Comparison of ENCODE assay signal across 22 cellular contexts in genomic region chr9:117284414-117284813, GRCh38.
DNase-seq lines count a peak whose midpoint lies in the region; ATAC-seq and TF ChIP-seq lines count a peak whose summit lies in the region.
"Had no signal": no experiment of that assay in that cellular context is flagged by ENCODE, and none has a peak within 500 bp of the region (broad histone marks: within the 10 kb centered on the region; RNA-seq: fewer than 3 reads in every experiment).

No MANE protein-coding gene starts in this region.

- DNase-seq in BE2C: peak; percentile 48
- peak; percentile 48 for DNase-seq in SK-N-SH
- no peak for DNase-seq in PC-3
- no peak for DNase-seq in NCI-H82 (lab: John Stamatoyannopoulos, UW)
- DNase-seq: AML-193; C1 segment of cervical spinal cord; CD4-positive, alpha-beta memory T cell; CD4-positive, CD25-positive, alpha-beta regulatory T cell; CD8-positive, alpha-beta memory T cell; COR-L47; DMS 273 treated with DMSO at 0.1 percent for 48 hours; DMS153; DMS53; DMS79 treated with DMSO at 0.1 percent for 48 hours; EL; GDM1 had no signal

- 13% methylated on average over 1 of the region's 1 CpG for WGBS in SK-N-SH (ENCODE audit: low lambda C conversion rate)

- POLR2A ChIA-PET in SK-N-SH (lab: Yijun Ruan, JAX): interaction anchor here (1.3 to 1.4 kb wide), 2 partner anchors 16 to 119 kb away, joined by 4 to 5 read pairs; no protein-coding TSS in a partner anchor
- POLR2A ChIA-PET in PC-3 (lab: Charles Lee; ENCODE audit: unreplicated experiment): no interaction called here

- TF ChIP-seq CTCF in BE2C (IDR thresholded peaks at IDR 0.05; ENCODE audit: low read depth, low read length) (no peak), OCI-LY1 (IDR thresholded peaks at IDR 0.05; ENCODE audit: low read length) (no peak), SK-N-SH (IDR thresholded peaks at IDR 0.05) (no peak), PC-3 (conservative IDR thresholded peaks at IDR 0.05; ENCODE audit: low read depth, low read length) (no peak)

- H3K9me2 ChIP-seq in OCI-LY1 (ENCODE audit: low read depth, low read length) (no peaks in the 10 kb centered on the region), SK-N-SH (no peaks in the 10 kb centered on the region), PC-3 (replicated peaks; ENCODE audit: low read length) (no peaks in the 10 kb centered on the region)

- peak overlapping the region; percentile 99 for H3K27ac ChIP-seq in OCI-LY1 (ENCODE audit: low read depth, low read length, poor library complexity, severe bottlenecking)
- H3K27ac ChIP-seq in SK-N-SH (ENCODE audit: low read depth in 2 of 2, low read length in 1 of 2): peak overlapping the region in 1 of 2 experiments; percentile 90; a peak in 2 of 4 replicates
- no peak overlapping the region for H3K27ac ChIP-seq in PC-3 (ENCODE audit: low read length)
- H3K27ac ChIP-seq: 22Rv1, A549, BLaER1 had no signal

- H4K20me1 ChIP-seq in OCI-LY1 (ENCODE audit: insufficient read depth, low read length) (no peaks in the 10 kb centered on the region), SK-N-SH (ENCODE audit: insufficient read depth) (no peaks in the 10 kb centered on the region), PC-3 (ENCODE audit: low read length) (no peaks in the 10 kb centered on the region)
- H4K20me1 ChIP-seq: BLaER1 had no signal

- H3K9ac ChIP-seq in OCI-LY1 (ENCODE audit: low read length): peak overlapping the region; percentile 43; the same call in 1 of the 2 replicates
- H3K9ac ChIP-seq in SK-N-SH: no peak overlapping the region
- no peak overlapping the region for H3K9ac ChIP-seq in PC-3 (ENCODE audit: low read length)
- H3K9ac ChIP-seq: BLaER1 had no signal

- intact Hi-C loops in PC-3 (cut with micrococcal nuclease): no loop called here

- no peak overlapping the region for H3K4me3 ChIP-seq in BE2C (ENCODE audit: low read depth, low read length)
- no peak overlapping the region for H3K4me3 ChIP-seq in OCI-LY1 (ENCODE audit: low read depth, low read length, poor library complexity, severe bottlenecking)
- H3K4me3 ChIP-seq in SK-N-SH (ENCODE audit: low read depth in 2 of 2, low read length in 1 of 2): no peak overlapping the region
- H3K4me3 ChIP-seq in PC-3 (ENCODE audit: low read length): no peak overlapping the region
- H3K4me3 ChIP-seq: A549, BLaER1, GM12878 had no signal

- no peak for ATAC-seq in PC-3
- ATAC-seq in HG03280 (IDR thresholded peaks at IDR 0.05; ENCODE audit: unreplicated experiment): no peak
- ATAC-seq: A549, GM12878 had no signal

- H3K79me2 ChIP-seq in OCI-LY1 (ENCODE audit: insufficient read depth, low read length) (no peaks in the 10 kb centered on the region), SK-N-SH (ENCODE audit: insufficient read depth) (no peaks in the 10 kb centered on the region), PC-3 (ENCODE audit: low read length) (no peaks in the 10 kb centered on the region)

- H3K27me3 ChIP-seq in BE2C (no peaks in the 10 kb centered on the region), OCI-LY1 (ENCODE audit: insufficient read depth, low read length) (no peaks in the 10 kb centered on the region), SK-N-SH (ENCODE audit: insufficient read depth) (no peaks in the 10 kb centered on the region), PC-3 (ENCODE audit: low read length) (no peaks in the 10 kb centered on the region)
- H3K27me3 ChIP-seq: BLaER1 had no signal

- TF ChIP-seq RAD21 in SK-N-SH (IDR thresholded peaks at IDR 0.05; ENCODE audit: low read length): peak; percentile 7; the same call in 1 of the 2 replicates

- H3K4me2 ChIP-seq in OCI-LY1 (ENCODE audit: low read length): no peak overlapping the region
- no peak overlapping the region for H3K4me2 ChIP-seq in SK-N-SH
- H3K4me2 ChIP-seq in PC-3 (ENCODE audit: low read length): no peak overlapping the region
- H3K4me2 ChIP-seq: A549, BLaER1 had no signal

- H3K9me3 ChIP-seq in BE2C (no peaks in the 10 kb centered on the region), OCI-LY1 (ENCODE audit: low read length) (no peaks in the 10 kb centered on the region), SK-N-SH (no peaks in the 10 kb centered on the region), PC-3 (ENCODE audit: low read length) (no peaks in the 10 kb centered on the region)
- H3K9me3 ChIP-seq: A549, BLaER1 had no signal

- CTCF ChIA-PET in SK-N-SH (lab: Yijun Ruan, JAX) (interaction anchor here (1.0 kb wide), 1 partner anchor 10 kb away, joined by 4 read pairs; no protein-coding TSS in a partner anchor), PC-3 (lab: Charles Lee) (no interaction called here)

- H3K36me3 ChIP-seq in BE2C: peaks cover 35% of the 10 kb centered on the region
- no peaks in the 10 kb centered on the region for H3K36me3 ChIP-seq in OCI-LY1 (ENCODE audit: insufficient read depth, low read length)
- H3K36me3 ChIP-seq in SK-N-SH (replicated peaks in 1 of 2; ENCODE audit: control insufficient read depth in 1 of 2, insufficient read depth in 2 of 2, low read length in 1 of 2): no peaks in the 10 kb centered on the region
- H3K36me3 ChIP-seq in PC-3 (ENCODE audit: low read depth, low read length): no peaks in the 10 kb centered on the region
- H3K36me3 ChIP-seq: BLaER1 had no signal

- H2AFZ ChIP-seq in OCI-LY1 (ENCODE audit: low read length) (no peak overlapping the region), SK-N-SH (ENCODE audit: low read depth) (no peak overlapping the region), PC-3 (ENCODE audit: low read length) (no peak overlapping the region)

- H3F3A ChIP-seq in OCI-LY1 (ENCODE audit: insufficient read depth, low read length): no peaks in the 10 kb centered on the region
- H3F3A ChIP-seq in SK-N-SH (replicated peaks; ENCODE audit: insufficient read depth): no peaks in the 10 kb centered on the region
- H3F3A ChIP-seq in PC-3 (ENCODE audit: low read length, unreplicated experiment): no peaks in the 10 kb centered on the region

- BruUV-seq in PC-3 (replicated peaks; lab: Mats Ljungman, UMichigan): no TSS peak

- peak in 1 of 2 experiments; percentile 70; a peak in 1 of 4 replicates for TF ChIP-seq EP300 in SK-N-SH (IDR thresholded peaks at IDR 0.05; ENCODE audit: borderline replicate concordance in 1 of 2, low read depth in 1 of 2, low read length in 1 of 2)

- H3K4me1 ChIP-seq in BE2C: peaks cover 42% of the 10 kb centered on the region
- H3K4me1 ChIP-seq in OCI-LY1 (ENCODE audit: insufficient read depth, low read length, severe bottlenecking): peaks cover 77% of the 10 kb centered on the region
- H3K4me1 ChIP-seq in SK-N-SH (ENCODE audit: control insufficient read depth in 1 of 2, insufficient read depth in 2 of 2, low read depth in 1 of 2, low read length in 1 of 2): peaks cover 0 to 27% of the 10 kb centered on the region in 2 experiments; a peak in 2 of 4 replicates
- H3K4me1 ChIP-seq in PC-3 (ENCODE audit: insufficient read depth, low read length): no peaks in the 10 kb centered on the region
- H3K4me1 ChIP-seq: A549, BLaER1 had no signal

TF ChIP-seq in SK-N-SH, 30 proteins besides CTCF, POLR2A, EP300 and RAD21:
- peak; percentile 83 for TF ChIP-seq FOXJ3 (CRISPR knock-in tag; IDR thresholded peaks at IDR 0.05)
- TF ChIP-seq TEAD4 (IDR thresholded peaks at IDR 0.05; ENCODE audit: borderline replicate concordance, insufficient read depth): no peak
TF ChIP-seq in SK-N-SH: peak in this region for 1.

Comparison
In these comparisons a context has a peak if more than half of its experiments do, and no peak if none do; other contexts are left out.
1. DNase-seq: peak in BE2C (single experiment) and SK-N-SH (single experiment); none in PC-3 (single experiment) and NCI-H82 (single experiment).